28 cellular contexts compared by ENCODE assay signal in the genomic region with DNA sequence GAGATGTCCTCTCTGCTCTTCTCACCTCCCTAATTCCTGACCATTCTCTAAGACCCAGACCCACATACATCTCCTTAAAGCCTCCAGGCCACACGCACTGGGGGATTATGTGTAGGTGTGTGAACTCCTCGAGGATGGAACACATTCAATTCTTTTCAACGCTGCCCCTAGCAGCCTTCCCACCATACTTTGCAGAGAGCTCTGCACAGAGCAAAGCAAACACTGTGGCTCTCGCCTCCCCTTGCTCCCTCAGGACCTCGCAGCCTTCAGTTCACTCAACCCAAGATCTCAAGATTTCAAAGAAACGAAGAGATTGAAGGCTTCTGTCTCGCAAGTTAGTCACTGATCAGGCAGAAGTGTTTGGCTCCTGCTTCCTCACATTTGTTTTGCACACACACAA. TPM values are rescaled to one million over a fixed set of nuclear protein-coding genes. Genes with fewer than 3 reads are reported as not detected.
"Had no signal": no experiment of that assay in that cellular context is flagged by ENCODE, and none has a peak within 500 bp of the region (broad histone marks: within the 10 kb centered on the region; RNA-seq: fewer than 3 reads in every experiment).

No MANE protein-coding gene starts in this region.

- ATAC-seq: activated CD4-positive, CD25-positive, alpha-beta regulatory T cell treated with anti-CD3 and anti-CD28 coated beads, Interleukin-2, amount 50 U/mL, for 24 hours; esophagus mucosa; pancreas; psoas muscle had no signal

- H3K4me3 ChIP-seq: ascending aorta, pancreas, psoas muscle, spleen, thoracic aorta, uterus had no signal

- DNase-seq: activated CD4-positive, alpha-beta memory T cell treated with anti-CD3 and anti-CD28 coated beads for 36 hours; activated CD4-positive, alpha-beta T cell treated with anti-CD3 and anti-CD28 coated beads, Interleukin-2, amount 10 ng/mL, durations not matched to agents 24 days and 14 days; activated CD8-positive, alpha-beta memory T cell treated with anti-CD3 and anti-CD28 coated beads, Interleukin-2, amount 50 U/mL, for 48 hours; activated gamma-delta T cell; activated naive CD4-positive, alpha-beta T cell treated with anti-CD3 and anti-CD28 coated beads, Interleukin-2, amount 10 ng/mL, durations not matched to agents 7 days and 5 days; activated naive CD8-positive, alpha-beta T cell treated with anti-CD3 and anti-CD28 coated beads, Interleukin-2, amount 10 ng/mL, durations not matched to agents 7 days and 5 days; activated T-cell treated with anti-CD3 and anti-CD28 coated beads, Interleukin-2, amount 50 U/mL, for 24 hours; central memory CD4-positive, alpha-beta T cell; endodermal cell; foreskin fibroblast; nephron progenitor cell; pancreas; psoas muscle; spleen; stimulated activated CD4-positive, alpha-beta T cell treated with anti-CD3 and anti-CD28 coated beads, Interleukin-2, amount 100 ng/mL, for 48 hours; stimulated activated naive CD4-positive, alpha-beta T cell treated with Interleukin-2 at 50 U/mL for 16 hours; SW 1271; T1000; uterus; WERI-Rb-1 had no signal

- H3K4me1 ChIP-seq: ascending aorta, pancreas, spleen, uterus had no signal

- H3K27ac ChIP-seq: ascending aorta, pancreas, psoas muscle, spleen, thoracic aorta, uterus, WERI-Rb-1 had no signal

- H3K9me3 ChIP-seq: ascending aorta, pancreas, psoas muscle, spleen, thoracic aorta, uterus had no signal

- H3K36me3 ChIP-seq: pancreas, spleen, thoracic aorta, uterus had no signal

- H3K27me3 ChIP-seq: ascending aorta, uterus had no signal

RNA-seq across cellular contexts. Expression of a gene that starts 6.0 kb away (rescaled TPM):
- total RNA-seq: activated CD4-positive, alpha-beta memory T cell treated with anti-CD3 and anti-CD28 coated beads for 36 hours; activated CD4-positive, alpha-beta T cell treated with anti-CD3 and anti-CD28 coated beads, Interleukin-2, amount 10 ng/mL, durations not matched to agents 24 days and 14 days; activated naive CD8-positive, alpha-beta T cell treated with anti-CD3 and anti-CD28 coated beads, Interleukin-2, amount 10 ng/mL, durations not matched to agents 7 days and 5 days; glomerular endothelial cell; mononuclear cell had no signal

RNA-seq across cellular contexts. Expression of a gene that starts 34.5 kb away (rescaled TPM):
- total RNA-seq: activated CD4-positive, alpha-beta memory T cell treated with anti-CD3 and anti-CD28 coated beads for 36 hours; activated CD4-positive, alpha-beta T cell treated with anti-CD3 and anti-CD28 coated beads, Interleukin-2, amount 10 ng/mL, durations not matched to agents 24 days and 14 days; activated naive CD8-positive, alpha-beta T cell treated with anti-CD3 and anti-CD28 coated beads, Interleukin-2, amount 10 ng/mL, durations not matched to agents 7 days and 5 days; ascending aorta; endodermal cell; esophagus mucosa; glomerular endothelial cell; lower leg skin; mononuclear cell; psoas muscle; spleen; subcutaneous adipose tissue; thoracic aorta had no signal
- polyA plus RNA-seq: psoas muscle had no signal
